ENCODE assay signal across 19 cellular contexts in the genomic region with DNA sequence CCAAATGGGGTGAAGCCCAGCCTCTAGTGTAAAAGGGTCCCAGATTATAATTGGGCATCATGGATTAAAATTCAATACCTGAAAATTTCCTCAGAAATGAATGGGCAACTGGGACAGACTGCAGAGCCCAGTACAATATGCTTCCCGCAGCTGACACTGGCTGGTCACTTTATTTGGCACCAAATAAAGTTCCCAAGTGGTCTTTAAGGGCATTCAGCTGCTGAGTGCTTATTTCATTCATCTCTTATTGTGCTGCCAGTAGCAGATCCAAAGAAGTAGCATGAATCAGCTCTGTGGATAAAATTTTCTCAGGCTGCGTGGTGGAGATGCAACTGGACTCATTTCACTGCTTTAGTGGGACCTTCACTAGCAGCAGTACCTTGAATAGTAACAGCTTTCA.
"Had no signal": no experiment of that assay in that cellular context is flagged by ENCODE, and none has a peak within 500 bp of the region (broad histone marks: within the 10 kb centered on the region; RNA-seq: fewer than 3 reads in every experiment).

No MANE protein-coding gene starts in this region.

- H3K27me3 Mint-ChIP-seq: activated CD4-positive, alpha-beta T cell treated with anti-CD3 and anti-CD28 coated beads, Interleukin-2, amount 10 ng/mL, durations not matched to agents 24 days and 14 days; activated naive CD8-positive, alpha-beta T cell treated with anti-CD3 and anti-CD28 coated beads for 36 hours; central memory CD8-positive, alpha-beta T cell; stimulated activated naive CD8-positive, alpha-beta T cell treated with anti-CD3 and anti-CD28 coated beads, Interleukin-15, Interleukin-2, amounts not matched to agents 100 ng/mL and 50 ng/mL, for 24 hours had no signal

- DNase-seq: activated CD4-positive, alpha-beta T cell treated with anti-CD3 and anti-CD28 coated beads, Interleukin-2, amount 10 ng/mL, durations not matched to agents 24 days and 14 days; activated CD4-positive, CD25-positive, alpha-beta regulatory T cell; activated CD8-positive, alpha-beta memory T cell treated with anti-CD3 and anti-CD28 coated beads, Interleukin-2, amount 50 U/mL, for 48 hours; activated gamma-delta T cell treated with Interleukin-2 at 50 U/mL for 16 hours; activated naive CD8-positive, alpha-beta T cell treated with anti-CD3 and anti-CD28 coated beads for 36 hours; activated T-cell treated with anti-CD3 and anti-CD28 coated beads, Interleukin-2, amount 50 U/mL, for 72 hours; amygdala; cortex of kidney; effector memory CD4-positive, alpha-beta T cell; mucosa of descending colon; natural killer cell; nucleus accumbens; T-helper 2 cell; upper lobe of left lung had no signal

- H3K9me3 Mint-ChIP-seq: activated CD4-positive, alpha-beta T cell treated with anti-CD3 and anti-CD28 coated beads, Interleukin-2, amount 10 ng/mL, durations not matched to agents 24 days and 14 days; activated naive CD8-positive, alpha-beta T cell treated with anti-CD3 and anti-CD28 coated beads for 36 hours; brain; stimulated activated naive CD8-positive, alpha-beta T cell treated with anti-CD3 and anti-CD28 coated beads, Interleukin-15, Interleukin-2, amounts not matched to agents 100 ng/mL and 50 ng/mL, for 24 hours had no signal

- H3K27ac Mint-ChIP-seq: activated CD4-positive, alpha-beta T cell treated with anti-CD3 and anti-CD28 coated beads, Interleukin-2, amount 10 ng/mL, durations not matched to agents 24 days and 14 days; activated naive CD8-positive, alpha-beta T cell treated with anti-CD3 and anti-CD28 coated beads for 36 hours; activated T-cell treated with anti-CD3 and anti-CD28 coated beads, Interleukin-2, amount 50 U/mL, for 72 hours; brain; natural killer cell; stimulated activated naive CD8-positive, alpha-beta T cell treated with anti-CD3 and anti-CD28 coated beads, Interleukin-15, Interleukin-2, amounts not matched to agents 100 ng/mL and 50 ng/mL, for 24 hours had no signal

- H3K4me3 Mint-ChIP-seq: activated CD4-positive, alpha-beta T cell treated with anti-CD3 and anti-CD28 coated beads, Interleukin-2, amount 10 ng/mL, durations not matched to agents 24 days and 14 days; activated naive CD8-positive, alpha-beta T cell treated with anti-CD3 and anti-CD28 coated beads for 36 hours; activated T-cell treated with anti-CD3 and anti-CD28 coated beads, Interleukin-2, amount 50 U/mL, for 72 hours; central memory CD8-positive, alpha-beta T cell; natural killer cell; stimulated activated naive CD8-positive, alpha-beta T cell treated with anti-CD3 and anti-CD28 coated beads, Interleukin-15, Interleukin-2, amounts not matched to agents 100 ng/mL and 50 ng/mL, for 24 hours had no signal

- FAIRE-seq: frontal cortex had no signal

- ATAC-seq: activated T-cell treated with anti-CD3 and anti-CD28 coated beads, Interleukin-2, amount 50 U/mL, for 72 hours; mucosa of descending colon; natural killer cell had no signal

- H3K27ac ChIP-seq: upper lobe of left lung had no signal

- H3K27me3 ChIP-seq: upper lobe of left lung had no signal

- H3K4me1 Mint-ChIP-seq: activated CD4-positive, alpha-beta T cell treated with anti-CD3 and anti-CD28 coated beads, Interleukin-2, amount 10 ng/mL, durations not matched to agents 24 days and 14 days; activated naive CD8-positive, alpha-beta T cell treated with anti-CD3 and anti-CD28 coated beads for 36 hours; central memory CD8-positive, alpha-beta T cell; natural killer cell had no signal

- H3K4me3 ChIP-seq: mucosa of descending colon, smooth muscle cell, upper lobe of left lung had no signal

- H3K36me3 ChIP-seq: upper lobe of left lung had no signal

- H3K9me3 ChIP-seq: mucosa of descending colon, upper lobe of left lung had no signal
